ENCODE assay signal across 14 cellular contexts in genomic region chr1:66676616-66677298, GRCh38.
DNase-seq lines count a peak whose midpoint lies in the region; ATAC-seq and TF ChIP-seq lines count a peak whose summit lies in the region.
"Had no signal": no experiment of that assay in that cellular context is flagged by ENCODE, and none has a peak within 500 bp of the region (broad histone marks: within the 10 kb centered on the region; RNA-seq: fewer than 3 reads in every experiment).

No MANE protein-coding gene starts in this region.

- no peaks in the 10 kb centered on the region for H3K9me2 ChIP-seq in GM23248 (ENCODE audit: insufficient read depth)

- H3K4me3 ChIP-seq in GM23248 (peak overlapping the region; percentile 7; the same call in 1 of the 2 replicates), cardiac fibroblast (replicated peaks in 1 of 2; ENCODE audit: low read depth in 2 of 2, low read length in 2 of 2) (no peak overlapping the region), WERI-Rb-1 (ENCODE audit: low read depth, low read length) (no peak overlapping the region)

- TF ChIP-seq CTCF in cardiac fibroblast (IDR thresholded peaks at IDR 0.05; ENCODE audit: low read depth, low read length) = no peak
- no peak for TF ChIP-seq CTCF in WERI-Rb-1 (IDR thresholded peaks at IDR 0.05; ENCODE audit: low read depth, low read length)

- H3K79me2 ChIP-seq in GM23248 (ENCODE audit: insufficient read depth) = no peaks in the 10 kb centered on the region

- H3K9ac ChIP-seq in GM23248 = peak overlapping the region; percentile 50

- in situ Hi-C loops in GM23248 (cut with MboI) = no loop called here

- H2AFZ ChIP-seq in GM23248 = peak overlapping the region; percentile 17

- H3K4me2 ChIP-seq in GM23248 (ENCODE audit: unreplicated experiment) = peak overlapping the region; percentile 52

- H3K27me3 ChIP-seq in GM23248 (replicated peaks; ENCODE audit: insufficient read depth) (no peaks in the 10 kb centered on the region), WERI-Rb-1 (ENCODE audit: insufficient read depth, low read depth, severe bottlenecking) (no peaks in the 10 kb centered on the region)

- H3K9me3 ChIP-seq in GM23248 (ENCODE audit: low read depth) = no peaks in the 10 kb centered on the region
- H3K9me3 ChIP-seq in WERI-Rb-1 (ENCODE audit: severe bottlenecking) = no peaks in the 10 kb centered on the region

- no peaks in the 10 kb centered on the region for H4K20me1 ChIP-seq in GM23248 (ENCODE audit: insufficient read depth)

- peaks cover 22% of the 10 kb centered on the region for H3K4me1 ChIP-seq in GM23248 (ENCODE audit: insufficient read depth)

- peak; percentile 87 for DNase-seq in GM23248
- peak; percentile 72 to 92 for DNase-seq in cardiac fibroblast (ENCODE audit: low read depth in 2 of 2)
- peak; percentile 83 for DNase-seq in iris pigment epithelial cell (ENCODE audit: low read depth)
- peak; percentile 84 for DNase-seq in stromal cell of bone marrow (ENCODE audit: low read depth)
- no peak for DNase-seq in WERI-Rb-1
- no peak for DNase-seq in activated naive CD4-positive, alpha-beta T cell (lab: John Stamatoyannopoulos, UW)
- DNase-seq: activated CD8-positive, alpha-beta T cell treated with anti-CD3 and anti-CD28 coated beads, Interleukin-2, amount 10 ng/mL, durations not matched to agents 7 days and 5 days; DMS53; naive B cell; NCI-H524; stimulated activated CD4-positive, alpha-beta T cell treated with anti-CD3 and anti-CD28 coated beads, Interleukin-4, amount 100 ng/mL, for 24 hours; SW 1271 had no signal

- H3F3A ChIP-seq in GM23248 (ENCODE audit: insufficient read depth) = peaks cover 27% of the 10 kb centered on the region

- ATAC-seq in GM21447 (IDR thresholded peaks at IDR 0.05; ENCODE audit: unreplicated experiment) (no peak), GM21423 (IDR thresholded peaks at IDR 0.05; ENCODE audit: unreplicated experiment) (no peak)
- ATAC-seq: activated CD8-positive, alpha-beta T cell treated with anti-CD3 and anti-CD28 coated beads, Interleukin-2, amount 10 ng/mL, durations not matched to agents 7 days and 5 days had no signal

- H3K36me3 ChIP-seq in GM23248 (ENCODE audit: low read depth) = no peaks in the 10 kb centered on the region
- H3K36me3 ChIP-seq in WERI-Rb-1 = no peaks in the 10 kb centered on the region

- H3K27ac ChIP-seq in GM23248 (peak overlapping the region; percentile 74), WERI-Rb-1 (no peak overlapping the region)

- WGBS in GM23248 (ENCODE audit: low coverage in 1 of 2, low lambda C conversion rate in 2 of 2, missing lambda C conversion rate in 2 of 2), 2 experiments = 23 to 24% methylated on average over 3 of the region's 3 CpGs

Comparison
In these comparisons a context has a peak if more than half of its experiments do, and no peak if none do; other contexts are left out.
1. DNase-seq: peak in GM23248 (single experiment), cardiac fibroblast (2 of 2), iris pigment epithelial cell (single experiment) and stromal cell of bone marrow (single experiment); none in WERI-Rb-1 (single experiment) and activated naive CD4-positive, alpha-beta T cell (0 of 4).